Comparison of ENCODE assay signal across 9 cellular contexts in genomic region chr7:106022193-106022821, GRCh38. TPM values are rescaled to one million over a fixed set of nuclear protein-coding genes. Genes with fewer than 3 reads are reported as not detected.
A peak's percentile ranks its signal among the peaks of the same experiment; 100 is the strongest.
DNase-seq lines count a peak whose midpoint lies in the region; ATAC-seq and TF ChIP-seq lines count a peak whose summit lies in the region.
"Had no signal": no experiment of that assay in that cellular context is flagged by ENCODE, and none has a peak within 500 bp of the region (broad histone marks: within the 10 kb centered on the region; RNA-seq: fewer than 3 reads in every experiment).

No MANE protein-coding gene starts in this region.

- no peaks in the 10 kb centered on the region for H4K20me1 ChIP-seq in GM23338 (replicated peaks; ENCODE audit: insufficient read depth)

- no peak for TF ChIP-seq CTCF in GM23338 (conservative IDR thresholded peaks at IDR 0.05; ENCODE audit: low read depth in 2 of 2)
- TF ChIP-seq CTCF in colonic mucosa (IDR thresholded peaks at IDR 0.05): no peak

- H2AFZ ChIP-seq in GM23338: no peak overlapping the region

- H3K36me3 Mint-ChIP-seq in CD8-positive, alpha-beta memory T cell: no peaks in the 10 kb centered on the region
- H3K36me3 Mint-ChIP-seq in activated naive CD4-positive, alpha-beta T cell treated with anti-CD3 and anti-CD28 coated beads, Interleukin-2, amount 50 U/mL, for 72 hours: no peaks in the 10 kb centered on the region
- no peaks in the 10 kb centered on the region for H3K36me3 Mint-ChIP-seq in GM23338 (ENCODE audit: low read depth)

- DNase-seq in CD8-positive, alpha-beta memory T cell: peak; percentile 63 to 97 (median 86)
- DNase-seq in RPMI7951 (ENCODE audit: low read depth) (peak; percentile 74), GM23338 (ENCODE audit: low spot score) (no peak), colonic mucosa (no peak), NOMO-1 treated with dmso at 0.1 percent for 144 hours (lab: John Stamatoyannopoulos, UW; ENCODE audit: unreplicated experiment) (no peak)
- DNase-seq in activated naive CD4-positive, alpha-beta T cell treated with anti-CD3 and anti-CD28 coated beads, Interleukin-2, amount 50 U/mL, for 72 hours (ENCODE audit: low spot score in 2 of 2): peak; percentile 42 to 81
- DNase-seq in stimulated activated CD8-positive, alpha-beta memory T cell treated with anti-CD3 and anti-CD28 coated beads, Interleukin-2, amount 100 ng/mL, for 48 hours (ENCODE audit: low read depth in 2 of 2): peak; percentile 23 to 51

- H3K9ac ChIP-seq in colonic mucosa (ENCODE audit: low read depth in 2 of 2, low read length in 2 of 2): no peak overlapping the region

- POLR2A ChIA-PET in CD8-positive, alpha-beta memory T cell (lab: Charles Lee): interaction anchor here (0.6 to 1.8 kb wide), 9 partner anchors 9 to 634 kb away, joined by 3 to 7 read pairs (median 4); partner anchors contain the start of genes ATXN7L1 and SYPL1

- CTCF ChIA-PET in CD8-positive, alpha-beta memory T cell (lab: Charles Lee): interaction anchor here (0.7 to 2.4 kb wide), 11 partner anchors 12 to 370 kb away, joined by 3 to 18 read pairs (median 3); no protein-coding TSS in a partner anchor

- H3K4me3 Mint-ChIP-seq in CD8-positive, alpha-beta memory T cell: peak overlapping the region; percentile 8 to 85 (median 67)
- no peak overlapping the region for H3K4me3 Mint-ChIP-seq in GM23338

- ATAC-seq in GM21825 (IDR thresholded peaks at IDR 0.05; ENCODE audit: unreplicated experiment) (peak; percentile 80), GM23338 (no peak)
- peak; percentile 87 to 89 for ATAC-seq in activated naive CD4-positive, alpha-beta T cell treated with anti-CD3 and anti-CD28 coated beads, Interleukin-2, amount 50 U/mL, for 72 hours

- H3K4me2 ChIP-seq in GM23338: no peak overlapping the region

- no peaks in the 10 kb centered on the region for H3K27me3 ChIP-seq in CD8-positive, alpha-beta memory T cell (ENCODE audit: insufficient read depth, low read length, poor library complexity, severe bottlenecking)
- H3K27me3 ChIP-seq in GM23338 (ENCODE audit: insufficient read depth) (no peaks in the 10 kb centered on the region), colonic mucosa (no peaks in the 10 kb centered on the region)
- H3K27me3 ChIP-seq: cardiac muscle cell had no signal

- H3K36me3 ChIP-seq in CD8-positive, alpha-beta memory T cell (ENCODE audit: insufficient read depth, low read length): no peaks in the 10 kb centered on the region
- H3K36me3 ChIP-seq in GM23338 (ENCODE audit: insufficient read depth): no peaks in the 10 kb centered on the region
- no peaks in the 10 kb centered on the region for H3K36me3 ChIP-seq in colonic mucosa
- H3K36me3 ChIP-seq: cardiac muscle cell had no signal

- H3K79me2 ChIP-seq in GM23338 (replicated peaks; ENCODE audit: insufficient read depth): no peaks in the 10 kb centered on the region

- H3K27me3 Mint-ChIP-seq in CD8-positive, alpha-beta memory T cell: peaks cover 0 to 1% of the 10 kb centered on the region in 2 donors
- peaks cover under 1% of the 10 kb centered on the region for H3K27me3 Mint-ChIP-seq in GM23338 (ENCODE audit: insufficient read depth, low read depth, poor library complexity)

- no peaks in the 10 kb centered on the region for H3F3A ChIP-seq in GM23338 (replicated peaks; ENCODE audit: low read depth)

- H3K9me3 Mint-ChIP-seq in CD8-positive, alpha-beta memory T cell: no peaks in the 10 kb centered on the region
- H3K9me3 Mint-ChIP-seq in activated naive CD4-positive, alpha-beta T cell treated with anti-CD3 and anti-CD28 coated beads, Interleukin-2, amount 50 U/mL, for 72 hours: no peaks in the 10 kb centered on the region
- H3K9me3 Mint-ChIP-seq in GM23338: no peaks in the 10 kb centered on the region

- peaks cover 75% of the 10 kb centered on the region for H3K4me1 ChIP-seq in CD8-positive, alpha-beta memory T cell (ENCODE audit: insufficient read depth, low read length)
- H3K4me1 ChIP-seq in GM23338 (ENCODE audit: insufficient read depth): peaks cover 14% of the 10 kb centered on the region
- no peaks in the 10 kb centered on the region for H3K4me1 ChIP-seq in colonic mucosa

- peaks cover 46 to 70% (median 53%) of the 10 kb centered on the region in 3 donors for H3K4me1 Mint-ChIP-seq in CD8-positive, alpha-beta memory T cell
- H3K4me1 Mint-ChIP-seq in GM23338: peaks cover 29% of the 10 kb centered on the region

- peak overlapping the region; percentile 36 for H3K4me3 ChIP-seq in CD8-positive, alpha-beta memory T cell (ENCODE audit: low read length)
- no peak overlapping the region for H3K4me3 ChIP-seq in GM23338
- no peak overlapping the region for H3K4me3 ChIP-seq in colonic mucosa
- H3K4me3 ChIP-seq: cardiac muscle cell had no signal

- no peaks in the 10 kb centered on the region for H3K9me3 ChIP-seq in CD8-positive, alpha-beta memory T cell (ENCODE audit: low read length)
- no peaks in the 10 kb centered on the region for H3K9me3 ChIP-seq in colonic mucosa

- H3K27ac ChIP-seq in CD8-positive, alpha-beta memory T cell (ENCODE audit: low read depth, low read length): peak overlapping the region; percentile 56
- H3K27ac ChIP-seq in GM23338 (ENCODE audit: low read depth) (no peak overlapping the region), colonic mucosa (no peak overlapping the region)
- H3K27ac ChIP-seq: cardiac muscle cell had no signal

- H3K9me2 ChIP-seq in GM23338 (ENCODE audit: insufficient read depth): peaks cover 20% of the 10 kb centered on the region

- intact Hi-C loops in colonic mucosa (cut with DNase I): no loop called here

- H3K27ac Mint-ChIP-seq in CD8-positive, alpha-beta memory T cell: peak overlapping the region; percentile 74 to 99 (median 96)
- peak overlapping the region; percentile 34 to 94 for H3K27ac Mint-ChIP-seq in activated naive CD4-positive, alpha-beta T cell treated with anti-CD3 and anti-CD28 coated beads, Interleukin-2, amount 50 U/mL, for 72 hours
- no peak overlapping the region for H3K27ac Mint-ChIP-seq in GM23338

TF ChIP-seq in GM23338, 12 proteins besides CTCF, POLR2A, EP300 and RAD21 (continues in another document):
- no peak for TF ChIP-seq ZNF331 (CRISPR knock-in tag; IDR thresholded peaks at IDR 0.05; ENCODE audit: low read depth)
- no peak for TF ChIP-seq ZNF114 (CRISPR knock-in tag; IDR thresholded peaks at IDR 0.05)
- no peak for TF ChIP-seq EZH2 (IDR thresholded peaks at IDR 0.05; ENCODE audit: low read depth, unreplicated experiment)
- TF ChIP-seq CREB1 (CRISPR knock-in tag; IDR thresholded peaks at IDR 0.05; ENCODE audit: low read depth): no peak
- no peak for TF ChIP-seq JUNB (IDR thresholded peaks at IDR 0.05; ENCODE audit: unreplicated experiment)
- TF ChIP-seq POLR2AphosphoS5 (IDR thresholded peaks at IDR 0.05; ENCODE audit: low read depth): no peak
- TF ChIP-seq NANOG (IDR thresholded peaks at IDR 0.05; ENCODE audit: borderline replicate concordance): no peak

RNA-seq across cellular contexts. Expression of gene CDHR3, which starts 59.2 kb away (rescaled TPM):
- 1 to 10 TPM in 1 of 2 experiments, under 1 TPM in 1; 0.55 to 1.4 TPM for total RNA-seq in CD8-positive, alpha-beta memory T cell
- polyA plus RNA-seq in CD8-positive, alpha-beta memory T cell: 1.7 TPM
- 1.3 and 1.4 TPM in 2 replicates for total RNA-seq in RPMI7951 (2014; rRNA removed; shearing (Covaris generic))
- under 1 TPM; 0.45 to 0.71 TPM for total RNA-seq in activated naive CD4-positive, alpha-beta T cell treated with anti-CD3 and anti-CD28 coated beads, Interleukin-2, amount 50 U/mL, for 72 hours
- 6.7 and 12.2 TPM in 2 replicates for total RNA-seq in GM23338 (2014; rRNA removed; shearing (Covaris generic))
- 4.9 and 5.1 TPM in 2 replicates for polyA plus RNA-seq in GM23338 (2016; fragmentation: Nextera tagmentation; extraction: Ambion mirVana)
- 1 to 10 TPM; 5.3 to 7.7 TPM for total RNA-seq in colonic mucosa

Comparison
In these comparisons a context has a peak if more than half of its experiments do, and no peak if none do; other contexts are left out.
1. DNase-seq: peak in CD8-positive, alpha-beta memory T cell (5 of 5), RPMI7951 (single experiment), activated naive CD4-positive, alpha-beta T cell treated with anti-CD3 and anti-CD28 coated beads, Interleukin-2, amount 50 U/mL, for 72 hours (2 of 2) and stimulated activated CD8-positive, alpha-beta memory T cell treated with anti-CD3 and anti-CD28 coated beads, Interleukin-2, amount 100 ng/mL, for 48 hours (2 of 2); none in GM23338 (single experiment), colonic mucosa (single experiment) and NOMO-1 treated with dmso at 0.1 percent for 144 hours (single experiment).